Comparison of ENCODE assay signal across 8 cellular contexts in genomic region chr18:63161032-63161727, GRCh38.
A peak's percentile ranks its signal among the peaks of the same experiment; 100 is the strongest.
DNase-seq lines count a peak whose midpoint lies in the region; ATAC-seq, FAIRE-seq and TF ChIP-seq lines count a peak whose summit lies in the region.

No MANE protein-coding gene starts in this region.

- peak overlapping the region; percentile 21; the same call in 1 of the 2 replicates for H3K27ac ChIP-seq in ACC112 (ENCODE audit: low read depth, low read length)
- H3K27ac ChIP-seq in K562 (ENCODE audit: extremely low read depth, low read depth, low read length) = no peak overlapping the region
- H3K27ac ChIP-seq in smooth muscle cell (ENCODE audit: low read depth) = peak overlapping the region; percentile 89

- CTCF ChIA-PET in K562 (lab: Yijun Ruan, JAX; ENCODE audit: low intra/inter-chr PET ratio) = no interaction called here

- no peaks in the 10 kb centered on the region for H3K79me2 ChIP-seq in ACC112 (ENCODE audit: control insufficient read depth, insufficient read depth, low read length, unreplicated experiment)
- no peaks in the 10 kb centered on the region for H3K79me2 ChIP-seq in K562 (ENCODE audit: control insufficient read depth, insufficient read depth, low read length)
- H3K79me2 ChIP-seq in smooth muscle cell (ENCODE audit: low read depth) = no peaks in the 10 kb centered on the region

- intact Hi-C loops in K562 (cut with micrococcal nuclease) = no loop called here

- TF ChIP-seq RAD21 in K562 (CRISPR knock-in tag; conservative IDR thresholded peaks at IDR 0.05 in 1 of 2, IDR thresholded peaks at IDR 0.05 in 1 of 2) = no peak

- H3F3A ChIP-seq in smooth muscle cell (ENCODE audit: low read depth) = peaks cover 7% of the 10 kb centered on the region

- no TSS peak for BruUV-seq in K562 (replicated peaks; lab: Mats Ljungman, UMichigan)

- H3K9ac ChIP-seq in K562 (ENCODE audit: insufficient read depth in 1 of 2, low read depth in 2 of 2, low read length in 2 of 2) (no peak overlapping the region), smooth muscle cell (ENCODE audit: low read depth) (peak overlapping the region; percentile 15)

- H3K4me3 ChIP-seq in ACC112 (ENCODE audit: low read depth, low read length) (no peak overlapping the region), K562 (no peak overlapping the region), smooth muscle cell (no peak overlapping the region)

- H4K20me1 ChIP-seq in K562 (replicated peaks; ENCODE audit: control insufficient read depth, insufficient read depth, low read length) = no peaks in the 10 kb centered on the region
- H4K20me1 ChIP-seq in smooth muscle cell (ENCODE audit: low read depth) = no peaks in the 10 kb centered on the region

- H3K9me1 ChIP-seq in K562 (ENCODE audit: control insufficient read depth, insufficient read depth, low read length) = no peaks in the 10 kb centered on the region

- in situ Hi-C loops in K562 (cut with MboI) = no loop called here

- no peak overlapping the region for H2AFZ ChIP-seq in ACC112 (ENCODE audit: low read length, unreplicated experiment)
- no peak overlapping the region for H2AFZ ChIP-seq in K562 (ENCODE audit: low read depth, low read length)
- no peak overlapping the region for H2AFZ ChIP-seq in smooth muscle cell (ENCODE audit: low read depth)

- no peaks in the 10 kb centered on the region for H3K36me3 ChIP-seq in ACC112 (ENCODE audit: insufficient read depth, low read length)
- no peaks in the 10 kb centered on the region for H3K36me3 ChIP-seq in K562 (ENCODE audit: control insufficient read depth, insufficient read depth, low read length)
- H3K36me3 ChIP-seq in smooth muscle cell (ENCODE audit: low read depth) = no peaks in the 10 kb centered on the region

- TF ChIP-seq CTCF in K562 (IDR thresholded peaks at IDR 0.05 in 2 of 3, conservative IDR thresholded peaks at IDR 0.05 in 1 of 3; ENCODE audit: insufficient read depth in 2 of 3, low read depth in 1 of 3, low read length in 3 of 3) (no peak), smooth muscle cell (IDR thresholded peaks at IDR 0.05; ENCODE audit: borderline replicate concordance, insufficient read depth, poor library complexity, severe bottlenecking) (no peak)

- peaks cover 16% of the 10 kb centered on the region for H3K4me1 ChIP-seq in ACC112 (ENCODE audit: control insufficient read depth, insufficient read depth, low read length, unreplicated experiment)
- no peaks in the 10 kb centered on the region; a peak in 1 of 5 replicates for H3K4me1 ChIP-seq in K562 (replicated peaks in 1 of 2; ENCODE audit: control insufficient read depth in 2 of 2, insufficient read depth in 2 of 2, low read length in 2 of 2)
- peaks cover 5% of the 10 kb centered on the region for H3K4me1 ChIP-seq in smooth muscle cell (ENCODE audit: low read depth)

- DNase-seq in K562 (ENCODE audit: extremely low read depth in 1 of 4, low spot score in 3 of 4) (no peak), smooth muscle cell (lab: John Stamatoyannopoulos, UW; ENCODE audit: unreplicated experiment) (no peak), GM19239 (ENCODE audit: insufficient read length, low spot score) (no peak), DMS 273 treated with DMSO at 0.1 percent for 48 hours (lab: John Stamatoyannopoulos, UW) (no peak), Kasumi-1 (lab: John Stamatoyannopoulos, UW) (no peak)

- FAIRE-seq in K562 (lab: Jason Lieb, UNC) = no peak
- FAIRE-seq in GM19239 (lab: Jason Lieb, UNC) = no peak

- POLR2A ChIA-PET in K562 (lab: Yijun Ruan, JAX) = no interaction called here

- H3K9me3 ChIP-seq in K562 (replicated peaks; ENCODE audit: control insufficient read depth, insufficient read depth, low read depth, low read length) = no peaks in the 10 kb centered on the region
- no peaks in the 10 kb centered on the region for H3K9me3 ChIP-seq in smooth muscle cell (replicated peaks; ENCODE audit: low read depth)

- peak; percentile 32 for TF ChIP-seq POLR2A in GM19099 (IDR thresholded peaks at IDR 0.05; ENCODE audit: extremely low read depth, insufficient read length, low read depth)
- no peak for TF ChIP-seq POLR2A in K562 (conservative IDR thresholded peaks at IDR 0.05)

- ATAC-seq in HG03442 (IDR thresholded peaks at IDR 0.05; ENCODE audit: unreplicated experiment) (peak; percentile 19), K562 (no peak)

- no peak overlapping the region for H3K4me2 ChIP-seq in K562 (ENCODE audit: insufficient read depth, low read length)
- H3K4me2 ChIP-seq in smooth muscle cell = peak overlapping the region; percentile 40

- H3K27me3 ChIP-seq in ACC112 (ENCODE audit: insufficient read depth, low read length) = no peaks in the 10 kb centered on the region
- peaks cover 8 to 25% of the 10 kb centered on the region in 2 experiments; a peak in 3 of 5 replicates for H3K27me3 ChIP-seq in K562 (ENCODE audit: control insufficient read depth in 2 of 2, insufficient read depth in 2 of 2, low read length in 2 of 2)
- no peaks in the 10 kb centered on the region for H3K27me3 ChIP-seq in smooth muscle cell (ENCODE audit: low read depth)

- TF ChIP-seq EP300 in K562 (IDR thresholded peaks at IDR 0.05; ENCODE audit: low read length) = no peak

- WGBS in K562 (ENCODE audit: insufficient coverage, low coverage, missing lambda C conversion rate) = 0% methylated on average over 6 of the region's 6 CpGs
- 91% methylated on average over 6 of the region's 6 CpGs for WGBS in smooth muscle cell (ENCODE audit: low lambda C conversion rate)

TF ChIP-seq in K562, 482 proteins besides CTCF, POLR2A, EP300 and RAD21:
- TF ChIP-seq TAF7 (tag; IDR thresholded peaks at IDR 0.05) (no peak), CBX8 (IDR thresholded peaks at IDR 0.05; ENCODE audit: borderline replicate concordance, extremely low read depth, low read depth, low read length, poor library complexity, severe bottlenecking) (peak; percentile 71)
TF ChIP-seq in K562: peak in this region for 1.
